In genomic region chr3:114624676-114625181, GRCh38 we compare ENCODE assay signal across 1 cellular context.
A peak's percentile ranks its signal among the peaks of the same experiment; 100 is the strongest.
TF ChIP-seq lines count a peak whose summit lies in the region.

No MANE protein-coding gene starts in this region.

TF ChIP-seq in HepG2, 621 proteins besides CTCF, POLR2A, EP300 and RAD21 (continued from another document and continues in another):
- TF ChIP-seq ZSCAN5A (CRISPR knock-in tag; IDR thresholded peaks at IDR 0.05; ENCODE audit: borderline replicate concordance) (no peak), JUN (CRISPR knock-in tag; IDR thresholded peaks at IDR 0.05) (peak; percentile 66; the same call in 1 of the 2 replicates), ZNF839 (CRISPR knock-in tag; IDR thresholded peaks at IDR 0.05; ENCODE audit: borderline replicate concordance) (no peak), YY1 (IDR thresholded peaks at IDR 0.05; ENCODE audit: insufficient read depth, insufficient replicate concordance, low read depth, low read length) (peak; percentile 27), ZNF879 (CRISPR knock-in tag; IDR thresholded peaks at IDR 0.05) (no peak), ZNF121 (CRISPR knock-in tag; IDR thresholded peaks at IDR 0.05) (peak; percentile 66; the same call in 1 of the 2 replicates), KDM2A (CRISPR knock-in tag; IDR thresholded peaks at IDR 0.05; ENCODE audit: borderline replicate concordance, low read depth) (peak; percentile 22; the same call in 1 of the 2 replicates), JUND (CRISPR knock-in tag; IDR thresholded peaks at IDR 0.05) (peak; percentile 85), MIER3 (CRISPR knock-in tag; IDR thresholded peaks at IDR 0.05; ENCODE audit: borderline replicate concordance) (0 out of 2 replicates have a peak, but pooled peaks have one; percentile 25), ZNF710 (CRISPR knock-in tag; IDR thresholded peaks at IDR 0.05; ENCODE audit: borderline replicate concordance) (peak; percentile 83), SNAPC2 (CRISPR knock-in tag; IDR thresholded peaks at IDR 0.05) (peak; percentile 71; the same call in 1 of the 2 replicates), KDM5B (CRISPR knock-in tag; IDR thresholded peaks at IDR 0.05; ENCODE audit: borderline replicate concordance) (0 out of 2 replicates have a peak, but pooled peaks have one; percentile 28), POLR2AphosphoS5 (IDR thresholded peaks at IDR 0.05; ENCODE audit: low read depth, low read length) (peak; percentile 68), ZNF619 (CRISPR knock-in tag; IDR thresholded peaks at IDR 0.05) (no peak), ZNF614 (CRISPR knock-in tag; IDR thresholded peaks at IDR 0.05; ENCODE audit: borderline replicate concordance) (0 out of 2 replicates have a peak, but pooled peaks have one; percentile 29), ZNF784 (CRISPR knock-in tag; IDR thresholded peaks at IDR 0.05; ENCODE audit: borderline replicate concordance) (no peak), ZNF335 (CRISPR knock-in tag; IDR thresholded peaks at IDR 0.05) (0 out of 2 replicates have a peak, but pooled peaks have one; percentile 53), ZNF547 (CRISPR knock-in tag; IDR thresholded peaks at IDR 0.05) (no peak), ZFY (CRISPR knock-in tag; IDR thresholded peaks at IDR 0.05) (peak; percentile 87), TSC22D2 (CRISPR knock-in tag; IDR thresholded peaks at IDR 0.05; ENCODE audit: borderline replicate concordance) (no peak), MEIS2 (CRISPR knock-in tag; IDR thresholded peaks at IDR 0.05) (no peak), HDAC2 (CRISPR knock-in tag; IDR thresholded peaks at IDR 0.05) (0 out of 2 replicates have a peak, but pooled peaks have one; percentile 29), SRF (IDR thresholded peaks at IDR 0.05; ENCODE audit: low read depth, low read length) (no peak)
- TF ChIP-seq, protein P1, sequence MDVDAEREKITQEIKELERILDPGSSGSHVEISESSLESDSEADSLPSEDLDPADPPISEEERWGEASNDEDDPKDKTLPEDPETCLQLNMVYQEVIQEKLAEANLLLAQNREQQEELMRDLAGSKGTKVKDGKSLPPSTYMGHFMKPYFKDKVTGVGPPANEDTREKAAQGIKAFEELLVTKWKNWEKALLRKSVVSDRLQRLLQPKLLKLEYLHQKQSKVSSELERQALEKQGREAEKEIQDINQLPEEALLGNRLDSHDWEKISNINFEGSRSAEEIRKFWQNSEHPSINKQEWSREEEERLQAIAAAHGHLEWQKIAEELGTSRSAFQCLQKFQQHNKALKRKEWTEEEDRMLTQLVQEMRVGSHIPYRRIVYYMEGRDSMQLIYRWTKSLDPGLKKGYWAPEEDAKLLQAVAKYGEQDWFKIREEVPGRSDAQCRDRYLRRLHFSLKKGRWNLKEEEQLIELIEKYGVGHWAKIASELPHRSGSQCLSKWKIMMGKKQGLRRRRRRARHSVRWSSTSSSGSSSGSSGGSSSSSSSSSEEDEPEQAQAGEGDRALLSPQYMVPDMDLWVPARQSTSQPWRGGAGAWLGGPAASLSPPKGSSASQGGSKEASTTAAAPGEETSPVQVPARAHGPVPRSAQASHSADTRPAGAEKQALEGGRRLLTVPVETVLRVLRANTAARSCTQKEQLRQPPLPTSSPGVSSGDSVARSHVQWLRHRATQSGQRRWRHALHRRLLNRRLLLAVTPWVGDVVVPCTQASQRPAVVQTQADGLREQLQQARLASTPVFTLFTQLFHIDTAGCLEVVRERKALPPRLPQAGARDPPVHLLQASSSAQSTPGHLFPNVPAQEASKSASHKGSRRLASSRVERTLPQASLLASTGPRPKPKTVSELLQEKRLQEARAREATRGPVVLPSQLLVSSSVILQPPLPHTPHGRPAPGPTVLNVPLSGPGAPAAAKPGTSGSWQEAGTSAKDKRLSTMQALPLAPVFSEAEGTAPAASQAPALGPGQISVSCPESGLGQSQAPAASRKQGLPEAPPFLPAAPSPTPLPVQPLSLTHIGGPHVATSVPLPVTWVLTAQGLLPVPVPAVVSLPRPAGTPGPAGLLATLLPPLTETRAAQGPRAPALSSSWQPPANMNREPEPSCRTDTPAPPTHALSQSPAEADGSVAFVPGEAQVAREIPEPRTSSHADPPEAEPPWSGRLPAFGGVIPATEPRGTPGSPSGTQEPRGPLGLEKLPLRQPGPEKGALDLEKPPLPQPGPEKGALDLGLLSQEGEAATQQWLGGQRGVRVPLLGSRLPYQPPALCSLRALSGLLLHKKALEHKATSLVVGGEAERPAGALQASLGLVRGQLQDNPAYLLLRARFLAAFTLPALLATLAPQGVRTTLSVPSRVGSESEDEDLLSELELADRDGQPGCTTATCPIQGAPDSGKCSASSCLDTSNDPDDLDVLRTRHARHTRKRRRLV (CRISPR knock-in tag; IDR thresholded peaks at IDR 0.05) = peak; percentile 86
- TF ChIP-seq, protein P2, sequence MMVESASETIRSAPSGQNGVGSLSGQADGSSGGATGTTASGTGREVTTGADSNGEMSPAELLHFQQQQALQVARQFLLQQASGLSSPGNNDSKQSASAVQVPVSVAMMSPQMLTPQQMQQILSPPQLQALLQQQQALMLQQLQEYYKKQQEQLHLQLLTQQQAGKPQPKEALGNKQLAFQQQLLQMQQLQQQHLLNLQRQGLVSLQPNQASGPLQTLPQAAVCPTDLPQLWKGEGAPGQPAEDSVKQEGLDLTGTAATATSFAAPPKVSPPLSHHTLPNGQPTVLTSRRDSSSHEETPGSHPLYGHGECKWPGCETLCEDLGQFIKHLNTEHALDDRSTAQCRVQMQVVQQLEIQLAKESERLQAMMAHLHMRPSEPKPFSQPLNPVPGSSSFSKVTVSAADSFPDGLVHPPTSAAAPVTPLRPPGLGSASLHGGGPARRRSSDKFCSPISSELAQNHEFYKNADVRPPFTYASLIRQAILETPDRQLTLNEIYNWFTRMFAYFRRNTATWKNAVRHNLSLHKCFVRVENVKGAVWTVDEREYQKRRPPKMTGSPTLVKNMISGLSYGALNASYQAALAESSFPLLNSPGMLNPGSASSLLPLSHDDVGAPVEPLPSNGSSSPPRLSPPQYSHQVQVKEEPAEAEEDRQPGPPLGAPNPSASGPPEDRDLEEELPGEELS (CRISPR knock-in tag; IDR thresholded peaks at IDR 0.05) = peak; percentile 49; the same call in 1 of the 2 replicates
- TF ChIP-seq, protein P3, sequence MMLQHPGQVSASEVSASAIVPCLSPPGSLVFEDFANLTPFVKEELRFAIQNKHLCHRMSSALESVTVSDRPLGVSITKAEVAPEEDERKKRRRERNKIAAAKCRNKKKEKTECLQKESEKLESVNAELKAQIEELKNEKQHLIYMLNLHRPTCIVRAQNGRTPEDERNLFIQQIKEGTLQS (CRISPR knock-in tag; IDR thresholded peaks at IDR 0.05) = peak; percentile 81
- TF ChIP-seq, protein P4, sequence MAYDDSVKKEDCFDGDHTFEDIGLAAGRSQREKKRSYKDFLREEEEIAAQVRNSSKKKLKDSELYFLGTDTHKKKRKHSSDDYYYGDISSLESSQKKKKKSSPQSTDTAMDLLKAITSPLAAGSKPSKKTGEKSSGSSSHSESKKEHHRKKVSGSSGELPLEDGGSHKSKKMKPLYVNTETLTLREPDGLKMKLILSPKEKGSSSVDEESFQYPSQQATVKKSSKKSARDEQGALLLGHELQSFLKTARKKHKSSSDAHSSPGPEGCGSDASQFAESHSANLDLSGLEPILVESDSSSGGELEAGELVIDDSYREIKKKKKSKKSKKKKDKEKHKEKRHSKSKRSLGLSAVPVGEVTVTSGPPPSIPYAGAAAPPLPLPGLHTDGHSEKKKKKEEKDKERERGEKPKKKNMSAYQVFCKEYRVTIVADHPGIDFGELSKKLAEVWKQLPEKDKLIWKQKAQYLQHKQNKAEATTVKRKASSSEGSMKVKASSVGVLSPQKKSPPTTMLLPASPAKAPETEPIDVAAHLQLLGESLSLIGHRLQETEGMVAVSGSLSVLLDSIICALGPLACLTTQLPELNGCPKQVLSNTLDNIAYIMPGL (CRISPR knock-in tag; IDR thresholded peaks at IDR 0.05; ENCODE audit: borderline replicate concordance in 1 of 2, low read depth in 1 of 2) = peak in 1 of 2 experiments; percentile 55; a peak in 1 of 4 replicates
- TF ChIP-seq, protein P5, sequence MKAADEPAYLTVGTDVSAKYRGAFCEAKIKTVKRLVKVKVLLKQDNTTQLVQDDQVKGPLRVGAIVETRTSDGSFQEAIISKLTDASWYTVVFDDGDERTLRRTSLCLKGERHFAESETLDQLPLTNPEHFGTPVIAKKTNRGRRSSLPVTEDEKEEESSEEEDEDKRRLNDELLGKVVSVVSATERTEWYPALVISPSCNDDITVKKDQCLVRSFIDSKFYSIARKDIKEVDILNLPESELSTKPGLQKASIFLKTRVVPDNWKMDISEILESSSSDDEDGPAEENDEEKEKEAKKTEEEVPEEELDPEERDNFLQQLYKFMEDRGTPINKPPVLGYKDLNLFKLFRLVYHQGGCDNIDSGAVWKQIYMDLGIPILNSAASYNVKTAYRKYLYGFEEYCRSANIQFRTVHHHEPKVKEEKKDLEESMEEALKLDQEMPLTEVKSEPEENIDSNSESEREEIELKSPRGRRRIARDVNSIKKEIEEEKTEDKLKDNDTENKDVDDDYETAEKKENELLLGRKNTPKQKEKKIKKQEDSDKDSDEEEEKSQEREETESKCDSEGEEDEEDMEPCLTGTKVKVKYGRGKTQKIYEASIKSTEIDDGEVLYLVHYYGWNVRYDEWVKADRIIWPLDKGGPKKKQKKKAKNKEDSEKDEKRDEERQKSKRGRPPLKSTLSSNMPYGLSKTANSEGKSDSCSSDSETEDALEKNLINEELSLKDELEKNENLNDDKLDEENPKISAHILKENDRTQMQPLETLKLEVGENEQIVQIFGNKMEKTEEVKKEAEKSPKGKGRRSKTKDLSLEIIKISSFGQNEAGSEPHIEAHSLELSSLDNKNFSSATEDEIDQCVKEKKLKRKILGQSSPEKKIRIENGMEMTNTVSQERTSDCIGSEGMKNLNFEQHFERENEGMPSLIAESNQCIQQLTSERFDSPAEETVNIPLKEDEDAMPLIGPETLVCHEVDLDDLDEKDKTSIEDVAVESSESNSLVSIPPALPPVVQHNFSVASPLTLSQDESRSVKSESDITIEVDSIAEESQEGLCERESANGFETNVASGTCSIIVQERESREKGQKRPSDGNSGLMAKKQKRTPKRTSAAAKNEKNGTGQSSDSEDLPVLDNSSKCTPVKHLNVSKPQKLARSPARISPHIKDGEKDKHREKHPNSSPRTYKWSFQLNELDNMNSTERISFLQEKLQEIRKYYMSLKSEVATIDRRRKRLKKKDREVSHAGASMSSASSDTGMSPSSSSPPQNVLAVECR (CRISPR knock-in tag; IDR thresholded peaks at IDR 0.05; ENCODE audit: borderline replicate concordance) = peak; percentile 40; the same call in 1 of the 2 replicates
